ENCODE assay signal across 23 cellular contexts in genomic region chr11:8702598-8702915, GRCh38. TPM values are rescaled to one million over a fixed set of nuclear protein-coding genes. Genes with fewer than 3 reads are reported as not detected.
DNase-seq lines count a peak whose midpoint lies in the region; ATAC-seq and TF ChIP-seq lines count a peak whose summit lies in the region.
"Had no signal": no experiment of that assay in that cellular context is flagged by ENCODE, and none has a peak within 500 bp of the region (broad histone marks: within the 10 kb centered on the region; RNA-seq: fewer than 3 reads in every experiment).

No MANE protein-coding gene starts in this region.

- no peaks in the 10 kb centered on the region; the same call in 2 of the 3 replicates for H3K9me3 Mint-ChIP-seq in GM23338
- H3K9me3 Mint-ChIP-seq in activated T-helper 17 cell treated with anti-CD3 and anti-CD28 coated beads, Interleukin-2, amount 50 U/mL, for 72 hours: no peaks in the 10 kb centered on the region
- H3K9me3 Mint-ChIP-seq: IgD-negative memory B cell had no signal

- TF ChIP-seq CTCF in GM23338 (conservative IDR thresholded peaks at IDR 0.05; ENCODE audit: low read depth in 2 of 2) (no peak), gastroesophageal sphincter (IDR thresholded peaks at IDR 0.05) (no peak), sigmoid colon (IDR thresholded peaks at IDR 0.05) (no peak), lower leg skin (IDR thresholded peaks at IDR 0.05) (no peak)

- peaks cover 29% of the 10 kb centered on the region for H3F3A ChIP-seq in GM23338 (replicated peaks; ENCODE audit: low read depth)

- H3K36me3 ChIP-seq in GM23338 (ENCODE audit: insufficient read depth): no peaks in the 10 kb centered on the region
- H3K36me3 ChIP-seq in gastroesophageal sphincter: peaks cover 0 to 95% of the 10 kb centered on the region in 2 donors
- peaks cover 27 to 97% (median 59%) of the 10 kb centered on the region in 4 donors for H3K36me3 ChIP-seq in sigmoid colon

- H3K4me3 ChIP-seq in GM23338 (no peak overlapping the region), gastroesophageal sphincter (no peak overlapping the region), sigmoid colon (no peak overlapping the region), lower leg skin (ENCODE audit: low read depth, poor library complexity, severe bottlenecking) (no peak overlapping the region)
- H3K4me3 ChIP-seq: GM23248, SK-N-MC had no signal

- H3K27me3 ChIP-seq in GM23338 (ENCODE audit: insufficient read depth) (no peaks in the 10 kb centered on the region), gastroesophageal sphincter (no peaks in the 10 kb centered on the region), sigmoid colon (no peaks in the 10 kb centered on the region)

- H3K27ac ChIP-seq in GM23338 (ENCODE audit: low read depth): peak overlapping the region; percentile 97
- peak overlapping the region in 3 of 4 donors; percentile 89 to 97 (median 96) for H3K27ac ChIP-seq in gastroesophageal sphincter
- H3K27ac ChIP-seq in sigmoid colon: peak overlapping the region; percentile 90 to 98 (median 96)
- H3K27ac ChIP-seq: GM23248, KMS-11, SK-N-MC had no signal

- DNase-seq in GM23338 (ENCODE audit: low spot score) (no peak), sigmoid colon (no peak), amniotic stem cell (lab: John Stamatoyannopoulos, UW) (no peak), lower leg skin (ENCODE audit: low spot score in 2 of 2) (no peak), Right ventricle myocardium superior (no peak)
- no peak for DNase-seq in stimulated activated CD4-positive, alpha-beta T cell treated with anti-CD3 and anti-CD28 coated beads, Interleukin-2, amount 100 ng/mL, for 24 hours
- DNase-seq: DMS53, GM23248, HCEC 1CT, NCI-H1048, NCI-H1417 treated with DMSO at 0.1 percent for 48 hours, NCI-H1694 treated with DMSO at 0.1 percent for 48 hours, NCI-H2081, NCI-H2227 treated with DMSO at 0.1 percent for 48 hours, NCI-H510A, NCI-H69, SIG-M5 had no signal

- TF ChIP-seq POLR2A in gastroesophageal sphincter (IDR thresholded peaks at IDR 0.05) (no peak), sigmoid colon (IDR thresholded peaks at IDR 0.05) (no peak), lower leg skin (IDR thresholded peaks at IDR 0.05) (no peak)

- peaks cover 14% of the 10 kb centered on the region for H3K9me2 ChIP-seq in GM23338 (ENCODE audit: insufficient read depth)

- H3K4me2 ChIP-seq in GM23338: no peak overlapping the region
- H3K4me2 ChIP-seq: KMS-11 had no signal

- no peaks in the 10 kb centered on the region for H4K20me1 ChIP-seq in GM23338 (replicated peaks; ENCODE audit: insufficient read depth)

- H3K4me1 ChIP-seq in GM23338 (ENCODE audit: insufficient read depth) (peaks cover 43% of the 10 kb centered on the region), gastroesophageal sphincter (peaks cover 3 to 90% (median 22%) of the 10 kb centered on the region in 3 donors), sigmoid colon (peaks cover 0 to 76% (median 48%) of the 10 kb centered on the region in 4 donors)

- no peaks in the 10 kb centered on the region for H3K79me2 ChIP-seq in GM23338 (replicated peaks; ENCODE audit: insufficient read depth)

- H3K27me3 Mint-ChIP-seq in GM23338 (ENCODE audit: insufficient read depth, low read depth, poor library complexity): peaks cover 23% of the 10 kb centered on the region
- no peaks in the 10 kb centered on the region for H3K27me3 Mint-ChIP-seq in activated T-helper 17 cell treated with anti-CD3 and anti-CD28 coated beads, Interleukin-2, amount 50 U/mL, for 72 hours
- H3K27me3 Mint-ChIP-seq: IgD-negative memory B cell had no signal

- TF ChIP-seq EP300 in gastroesophageal sphincter (IDR thresholded peaks at IDR 0.05) (no peak), sigmoid colon (IDR thresholded peaks at IDR 0.05) (no peak)

- no peaks in the 10 kb centered on the region for H3K9me3 ChIP-seq in gastroesophageal sphincter
- H3K9me3 ChIP-seq in sigmoid colon: no peaks in the 10 kb centered on the region

- no peak for ATAC-seq in GM23338
- ATAC-seq in activated T-helper 17 cell treated with anti-CD3 and anti-CD28 coated beads, Interleukin-2, amount 50 U/mL, for 72 hours (replicated peaks): no peak
- ATAC-seq in gastroesophageal sphincter: no peak
- no peak for ATAC-seq in Right ventricle myocardium superior (ENCODE audit: poor library complexity)
- ATAC-seq: Panc1 had no signal

- H3K27ac Mint-ChIP-seq in GM23338: peak overlapping the region; percentile 95; the same call in 1 of the 2 replicates
- H3K27ac Mint-ChIP-seq in activated T-helper 17 cell treated with anti-CD3 and anti-CD28 coated beads, Interleukin-2, amount 50 U/mL, for 72 hours: peak overlapping the region; percentile 10
- H3K27ac Mint-ChIP-seq: IgD-negative memory B cell had no signal

- no peak overlapping the region for H2AFZ ChIP-seq in GM23338
- H2AFZ ChIP-seq: GM23248 had no signal

- WGBS in gastroesophageal sphincter (ENCODE audit: low coverage in 1 of 2), 2 donors: 87% methylated on average over 7 of the region's 14 CpGs; no CpG with 5 or more reads in 1 of the 2 donors
- WGBS in sigmoid colon, 2 donors: 93 to 94% methylated on average over 14 of the region's 14 CpGs
- WGBS in lower leg skin, 2 donors: 91 to 92% methylated on average over 10 to 14 of the region's 14 CpGs

- intact Hi-C loops in sigmoid colon (cut with DNase I): no loop called here
- intact Hi-C loops in lower leg skin (cut with DNase I; ENCODE audit: low total_unique reads): no loop called here
- intact Hi-C loops in Right ventricle myocardium superior (cut with DNase I): no loop called here

- peaks cover 39% of the 10 kb centered on the region for H3K36me3 Mint-ChIP-seq in GM23338 (ENCODE audit: low read depth)
- no peaks in the 10 kb centered on the region for H3K36me3 Mint-ChIP-seq in activated T-helper 17 cell treated with anti-CD3 and anti-CD28 coated beads, Interleukin-2, amount 50 U/mL, for 72 hours (ENCODE audit: low read depth)

- peaks cover 50% of the 10 kb centered on the region for H3K4me1 Mint-ChIP-seq in GM23338
- no peaks in the 10 kb centered on the region for H3K4me1 Mint-ChIP-seq in activated T-helper 17 cell treated with anti-CD3 and anti-CD28 coated beads, Interleukin-2, amount 50 U/mL, for 72 hours

- no peak overlapping the region; the same call in 2 of the 3 replicates for H3K4me3 Mint-ChIP-seq in GM23338
- no peak overlapping the region for H3K4me3 Mint-ChIP-seq in activated T-helper 17 cell treated with anti-CD3 and anti-CD28 coated beads, Interleukin-2, amount 50 U/mL, for 72 hours
- H3K4me3 Mint-ChIP-seq: IgD-negative memory B cell had no signal

TF ChIP-seq in GM23338, 12 proteins besides CTCF, POLR2A, EP300 and RAD21 (continues in another document):
- TF ChIP-seq REST (IDR thresholded peaks at IDR 0.05; ENCODE audit: unreplicated experiment) (no peak), ZNF114 (CRISPR knock-in tag; IDR thresholded peaks at IDR 0.05) (no peak), NANOG (IDR thresholded peaks at IDR 0.05; ENCODE audit: borderline replicate concordance) (no peak), CREB1 (CRISPR knock-in tag; IDR thresholded peaks at IDR 0.05; ENCODE audit: low read depth) (no peak), EZH2 (IDR thresholded peaks at IDR 0.05; ENCODE audit: low read depth, unreplicated experiment) (no peak)

RNA-seq across cellular contexts. Expression of gene RPL27A, which starts 20.0 kb away (rescaled TPM):
- 961 and 1,283 TPM in 2 replicates for total RNA-seq in GM23338 (2014; rRNA removed; shearing (Covaris generic))
- polyA plus RNA-seq in GM23338 (2016; fragmentation: Nextera tagmentation; extraction: Ambion mirVana) (3,167 and 3,552 TPM in 2 replicates), sigmoid colon (1,000 to 10,000 TPM; 3,631 to 4,200 (median 4,078) TPM)
- 1,000 to 10,000 TPM; 1,241 to 1,415 TPM for total RNA-seq in activated T-helper 17 cell treated with anti-CD3 and anti-CD28 coated beads, Interleukin-2, amount 50 U/mL, for 72 hours
- total RNA-seq in gastroesophageal sphincter (1,000 to 10,000 TPM in 1 of 4 donors, 100 to 1,000 TPM in 3; 706 to 1,423 (median 903) TPM), sigmoid colon (1,000 to 10,000 TPM; 1,472 to 2,262 (median 1,872) TPM), lower leg skin (1,000 to 10,000 TPM in 3 of 4 donors, 100 to 1,000 TPM in 1; 913 to 2,100 (median 1,383) TPM), Right ventricle myocardium superior (549 TPM)

RNA-seq across cellular contexts. Expression of gene TRIM66, which starts 20.1 kb away (rescaled TPM):
- 1.9 and 3.3 TPM in 2 replicates for total RNA-seq in GM23338 (2014; rRNA removed; shearing (Covaris generic))
- polyA plus RNA-seq in GM23338 (2016; fragmentation: Nextera tagmentation; extraction: Ambion mirVana): 1.0 and 1.1 TPM in 2 replicates
- total RNA-seq in activated T-helper 17 cell treated with anti-CD3 and anti-CD28 coated beads, Interleukin-2, amount 50 U/mL, for 72 hours: 10 to 100 TPM; 15.2 to 19.9 TPM
- total RNA-seq in gastroesophageal sphincter: 10 to 100 TPM in 1 of 4 donors, 1 to 10 TPM in 3; 1.4 to 12.9 (median 3.1) TPM
- total RNA-seq in sigmoid colon: 10 to 100 TPM in 2 of 4 donors, 1 to 10 TPM in 2; 1.8 to 24.4 (median 10.2) TPM
- 1 to 10 TPM in 2 of 3 donors, under 1 TPM in 1; 0.60 to 4.9 (median 2.3) TPM for polyA plus RNA-seq in sigmoid colon
- total RNA-seq in lower leg skin: 10 to 100 TPM in 1 of 4 donors, 1 to 10 TPM in 3; 3.3 to 13.0 (median 6.2) TPM
- total RNA-seq in Right ventricle myocardium superior: 2.4 TPM
